Comparison of ENCODE assay signal across 8 cellular contexts in genomic region chr7:37284805-37285211, GRCh38.
DNase-seq lines count a peak whose midpoint lies in the region; ATAC-seq and TF ChIP-seq lines count a peak whose summit lies in the region.

No MANE protein-coding gene starts in this region.

- no peaks in the 10 kb centered on the region for H3F3A ChIP-seq in MM.1S (ENCODE audit: insufficient read depth, low read length)

- H3K4me3 Mint-ChIP-seq in effector memory CD8-positive, alpha-beta T cell: no peak overlapping the region

- H3K9ac ChIP-seq in MM.1S (ENCODE audit: low read length): no peak overlapping the region

- H3K4me2 ChIP-seq in MM.1S (ENCODE audit: low read depth, low read length): no peak overlapping the region

- H4K20me1 ChIP-seq in MM.1S (ENCODE audit: insufficient read depth, low read length): peaks cover 18% of the 10 kb centered on the region

- peak overlapping the region; percentile 31 to 55 for H3K27ac Mint-ChIP-seq in effector memory CD8-positive, alpha-beta T cell

- H3K79me2 ChIP-seq in MM.1S (ENCODE audit: low read length): peaks cover 96% of the 10 kb centered on the region

- no peaks in the 10 kb centered on the region for H3K9me3 Mint-ChIP-seq in effector memory CD8-positive, alpha-beta T cell

- H3K4me1 ChIP-seq in MM.1S (ENCODE audit: low read length): peaks cover 15% of the 10 kb centered on the region
- H3K4me1 ChIP-seq in tibial artery: peaks cover 0 to 16% (median 3%) of the 10 kb centered on the region in 4 donors

- H3K27me3 Mint-ChIP-seq in effector memory CD8-positive, alpha-beta T cell: no peaks in the 10 kb centered on the region

- no peak overlapping the region for H2AFZ ChIP-seq in MM.1S (ENCODE audit: low read length)

- no peaks in the 10 kb centered on the region for H3K9me3 ChIP-seq in MM.1S (replicated peaks; ENCODE audit: insufficient read depth, low read length)
- no peaks in the 10 kb centered on the region for H3K9me3 ChIP-seq in tibial artery

- intact Hi-C loops in tibial artery (cut with DNase I; ENCODE audit: low total_unique reads): no loop called here

- TF ChIP-seq CTCF in GM12865 (IDR thresholded peaks at IDR 0.05; ENCODE audit: insufficient read depth, low read depth, low read length, missing control alignments) (peak; percentile 86), MM.1S (IDR thresholded peaks at IDR 0.05; ENCODE audit: low read length) (peak; percentile 87), tibial artery (IDR thresholded peaks at IDR 0.05) (peak; percentile 40 to 43)

- peaks cover 31 to 34% of the 10 kb centered on the region in 2 donors for H3K4me1 Mint-ChIP-seq in effector memory CD8-positive, alpha-beta T cell (ENCODE audit: low read depth in 2 of 2)

- H3K4me3 ChIP-seq in GM12865 (ENCODE audit: low read depth, low read length) (no peak overlapping the region), MM.1S (ENCODE audit: low read length) (no peak overlapping the region), tibial artery (no peak overlapping the region)

- peak; percentile 48 for DNase-seq in GM12865 (ENCODE audit: low read depth)
- peak; percentile 18 for DNase-seq in MM.1S
- DNase-seq in activated CD4-positive, alpha-beta T cell treated with anti-CD3 and anti-CD28 coated beads for 48 hours: peak; percentile 44
- DNase-seq in effector memory CD8-positive, alpha-beta T cell: peak; percentile 16 to 30 (median 29)
- peak; percentile 7 for DNase-seq in myocyte (ENCODE audit: low read depth)
- peak; percentile 69 to 82 for DNase-seq in tibial artery

- H3K27me3 ChIP-seq in MM.1S (replicated peaks; ENCODE audit: insufficient read depth, low read length) (no peaks in the 10 kb centered on the region), tibial artery (no peaks in the 10 kb centered on the region)

- H3K36me3 Mint-ChIP-seq in effector memory CD8-positive, alpha-beta T cell (ENCODE audit: insufficient read depth): peaks cover 2% of the 10 kb centered on the region

- no peaks in the 10 kb centered on the region for H3K9me2 ChIP-seq in MM.1S (replicated peaks; ENCODE audit: insufficient read depth, low read length)

- peak; percentile 44 for ATAC-seq in effector memory CD8-positive, alpha-beta T cell (replicated peaks)
- no peak for ATAC-seq in HG03196 (IDR thresholded peaks at IDR 0.05; ENCODE audit: unreplicated experiment)
- no peak for ATAC-seq in HG02678 (IDR thresholded peaks at IDR 0.05; ENCODE audit: unreplicated experiment)

- no peak overlapping the region for H3K27ac ChIP-seq in MM.1S (ENCODE audit: low read length)
- no peak overlapping the region for H3K27ac ChIP-seq in tibial artery

- H3K36me3 ChIP-seq in MM.1S (replicated peaks; ENCODE audit: insufficient read depth, low read length): no peaks in the 10 kb centered on the region
- H3K36me3 ChIP-seq in tibial artery: no peaks in the 10 kb centered on the region

Comparison
In these comparisons a context has a peak if more than half of its experiments do, and no peak if none do; other contexts are left out.
1. DNase-seq: peak in every context shown above with its lines; median percentile 76 in tibial artery; 48 in GM12865; 44 in activated CD4-positive, alpha-beta T cell treated with anti-CD3 and anti-CD28 coated beads for 48 hours; 29 in effector memory CD8-positive, alpha-beta T cell; 18 in MM.1S; 7 in myocyte.